7 cellular contexts compared by ENCODE assay signal in the genomic region with DNA sequence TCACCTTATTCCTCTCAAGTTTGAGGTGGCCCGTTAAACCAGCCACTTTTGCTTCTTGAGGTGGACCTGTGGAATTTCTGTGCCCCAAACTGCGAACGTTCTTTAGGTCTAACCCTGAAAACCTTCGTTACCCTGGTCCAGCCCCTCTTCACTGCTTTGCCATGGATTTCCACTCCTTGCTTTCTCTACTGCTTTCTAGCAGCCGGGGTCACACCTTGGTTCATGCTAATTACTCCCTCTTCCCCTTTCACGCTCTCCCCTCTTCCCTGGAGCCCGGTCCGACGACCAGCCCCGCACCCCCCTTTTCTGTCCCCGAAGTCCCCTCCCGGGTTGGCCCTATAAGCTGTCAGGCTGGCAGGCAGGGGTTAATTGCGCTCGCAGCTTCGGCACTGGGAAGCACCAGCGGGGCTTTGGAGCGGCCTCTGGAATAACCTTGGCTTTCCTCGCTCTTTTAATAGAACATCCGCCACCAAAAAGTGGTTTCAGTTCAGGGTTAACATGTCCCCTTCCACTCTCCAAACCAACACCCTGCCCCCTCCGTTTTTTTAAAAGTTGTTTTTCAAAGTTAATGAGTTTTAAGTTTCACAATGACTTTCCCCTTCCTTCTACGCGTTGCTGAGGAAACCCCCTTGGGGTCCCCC. TPM values are rescaled to one million over a fixed set of nuclear protein-coding genes. Genes with fewer than 3 reads are reported as not detected.
DNase-seq lines count a peak whose midpoint lies in the region; ATAC-seq, FAIRE-seq and TF ChIP-seq lines count a peak whose summit lies in the region.

No MANE protein-coding gene starts in this region.

- TF ChIP-seq CTCF in GM10266 (IDR thresholded peaks at IDR 0.05; ENCODE audit: control insufficient read depth, insufficient read depth, low read depth, missing control alignments) (no peak), PC-3 (conservative IDR thresholded peaks at IDR 0.05; ENCODE audit: low read depth, low read length) (no peak), HepG2 (CRISPR knock-in tag; IDR thresholded peaks at IDR 0.05) (no peak)

- H3K4me3 ChIP-seq in PC-3 (ENCODE audit: low read length) = peak overlapping the region; percentile 91
- peak overlapping the region; percentile 90 to 97 (median 94) for H3K4me3 ChIP-seq in HepG2 (replicated peaks in 1 of 3; ENCODE audit: insufficient read depth in 1 of 3, low read depth in 2 of 3, low read length in 3 of 3)

- FAIRE-seq in HepG2 (lab: Jason Lieb, UNC) = no peak

- no peaks in the 10 kb centered on the region for H3K9me3 Mint-ChIP-seq in central memory CD8-positive, alpha-beta T cell
- no peaks in the 10 kb centered on the region for H3K9me3 Mint-ChIP-seq in stimulated activated naive CD8-positive, alpha-beta T cell treated with anti-CD3 and anti-CD28 coated beads, Interleukin-15, amount 100 ng/mL, for 72 hours

- under 1% methylated on average over 22 of the region's 22 CpGs for WGBS in HepG2 (ENCODE audit: low lambda C conversion rate)

- H3K4me2 ChIP-seq in PC-3 (ENCODE audit: low read length) = peak overlapping the region; percentile 94
- H3K4me2 ChIP-seq in HepG2 (ENCODE audit: low read depth, low read length) = peak overlapping the region; percentile 96

- DNase-seq in GM10266 (ENCODE audit: extremely low spot score) (peak; percentile 61), HS-27A (ENCODE audit: low read depth) (peak; percentile 62), PC-3 (no peak), HepG2 (ENCODE audit: low spot score) (no peak)
- peak in 1 of 2 donors; percentile 34 for DNase-seq in central memory CD8-positive, alpha-beta T cell (ENCODE audit: low spot score in 2 of 2)
- DNase-seq in stimulated activated naive CD8-positive, alpha-beta T cell treated with anti-CD3 and anti-CD28 coated beads, Interleukin-15, amount 100 ng/mL, for 72 hours = no peak

- H3K27me3 Mint-ChIP-seq in central memory CD8-positive, alpha-beta T cell = no peaks in the 10 kb centered on the region
- H3K27me3 Mint-ChIP-seq in stimulated activated naive CD8-positive, alpha-beta T cell treated with anti-CD3 and anti-CD28 coated beads, Interleukin-15, amount 100 ng/mL, for 72 hours = no peaks in the 10 kb centered on the region

- in situ Hi-C loops in HepG2 (cut with HindIII; ENCODE audit: extremely low pct_ligation_motif_present, low pct_unique_long_range_greater_than_20kb) = no loop called here

- no peaks in the 10 kb centered on the region for H3F3A ChIP-seq in PC-3 (ENCODE audit: low read length, unreplicated experiment)

- H3K9me3 ChIP-seq in PC-3 (ENCODE audit: low read length) (no peaks in the 10 kb centered on the region), HepG2 (ENCODE audit: low read length) (no peaks in the 10 kb centered on the region)

- peak in 1 of 2 experiments; percentile 19; a peak in 1 of 4 replicates for TF ChIP-seq POLR2A in HepG2 (IDR thresholded peaks at IDR 0.05; ENCODE audit: insufficient read depth in 1 of 2, low read depth in 2 of 2, low read length in 2 of 2)

- no peaks in the 10 kb centered on the region for H3K9me2 ChIP-seq in PC-3 (replicated peaks; ENCODE audit: low read length)

- ATAC-seq in GM21423 (IDR thresholded peaks at IDR 0.05; ENCODE audit: unreplicated experiment) (peak; percentile 30), PC-3 (peak; percentile 2; the same call in 1 of the 2 replicates), HepG2 (peak; percentile 35)
- peak; percentile 61 for ATAC-seq in central memory CD8-positive, alpha-beta T cell (replicated peaks; ENCODE audit: extremely low read depth, poor library complexity, severe bottlenecking)
- peak; percentile 52 for ATAC-seq in stimulated activated naive CD8-positive, alpha-beta T cell treated with anti-CD3 and anti-CD28 coated beads, Interleukin-15, amount 100 ng/mL, for 72 hours

- 0 out of 2 replicates have a peak, but pooled peaks cover 2% of the 10 kb centered on the region for H3K36me3 ChIP-seq in PC-3 (ENCODE audit: low read depth, low read length)
- no peaks in the 10 kb centered on the region for H3K36me3 ChIP-seq in HepG2 (replicated peaks in 1 of 2; ENCODE audit: control insufficient read depth in 1 of 2, insufficient read depth in 2 of 2, low read length in 2 of 2)

- TF ChIP-seq EP300 in HepG2 (IDR thresholded peaks at IDR 0.05; ENCODE audit: low read depth in 2 of 2, low read length in 2 of 2) = peak in 1 of 2 experiments; percentile 5; a peak in 1 of 4 replicates
- TF ChIP-seq EP300 in HepG2 (CRISPR knock-in tag; IDR thresholded peaks at IDR 0.05; ENCODE audit: borderline replicate concordance) = no peak

- CTCF ChIA-PET in PC-3 (lab: Charles Lee) (no interaction called here), HepG2 (lab: Yijun Ruan, JAX; ENCODE audit: low intra/inter-chr PET ratio, low total read pairs) (no interaction called here)

- peak overlapping the region; percentile 97 for H3K4me3 Mint-ChIP-seq in central memory CD8-positive, alpha-beta T cell
- H3K4me3 Mint-ChIP-seq in stimulated activated naive CD8-positive, alpha-beta T cell treated with anti-CD3 and anti-CD28 coated beads, Interleukin-15, amount 100 ng/mL, for 72 hours = peak overlapping the region; percentile 98 to 99

- H3K4me1 ChIP-seq in PC-3 (ENCODE audit: insufficient read depth, low read length) = peaks cover 37% of the 10 kb centered on the region
- H3K4me1 ChIP-seq in HepG2 (ENCODE audit: insufficient read depth, low read length) = peaks cover 31% of the 10 kb centered on the region

- peak overlapping the region; percentile 86 for H3K27ac ChIP-seq in PC-3 (ENCODE audit: low read length)
- H3K27ac ChIP-seq in HepG2 (ENCODE audit: extremely low read length, insufficient read depth, low read length) = peak overlapping the region; percentile 91

- peak; percentile 30; the same call in 1 of the 2 replicates for TF ChIP-seq RAD21 in HepG2 (CRISPR knock-in tag; IDR thresholded peaks at IDR 0.05)

- H3K9ac ChIP-seq in PC-3 (ENCODE audit: low read length) (peak overlapping the region; percentile 95), HepG2 (ENCODE audit: insufficient read depth, low read depth, low read length) (peak overlapping the region; percentile 96)

- H3K27ac Mint-ChIP-seq in central memory CD8-positive, alpha-beta T cell (ENCODE audit: low read depth) = peak overlapping the region; percentile 100
- peak overlapping the region; percentile 100 for H3K27ac Mint-ChIP-seq in stimulated activated naive CD8-positive, alpha-beta T cell treated with anti-CD3 and anti-CD28 coated beads, Interleukin-15, amount 100 ng/mL, for 72 hours

- H3K79me2 ChIP-seq in PC-3 (ENCODE audit: low read length) (peaks cover 35% of the 10 kb centered on the region), HepG2 (ENCODE audit: insufficient read depth, low read length) (peaks cover 36% of the 10 kb centered on the region)

- H3K4me1 Mint-ChIP-seq in central memory CD8-positive, alpha-beta T cell = peaks cover 46% of the 10 kb centered on the region
- peaks cover 43% of the 10 kb centered on the region for H3K4me1 Mint-ChIP-seq in stimulated activated naive CD8-positive, alpha-beta T cell treated with anti-CD3 and anti-CD28 coated beads, Interleukin-15, amount 100 ng/mL, for 72 hours

- POLR2A ChIA-PET in PC-3 (lab: Charles Lee; ENCODE audit: unreplicated experiment) = interaction anchor here (1.2 kb wide), 1 partner anchor 240 kb away, joined by 9 read pairs; no protein-coding TSS in a partner anchor
- POLR2A ChIA-PET in HepG2 (lab: Yijun Ruan, JAX) = interaction anchor here (1.9 kb wide), 1 partner anchor 9 kb away, joined by 10 read pairs; no protein-coding TSS in a partner anchor

- H3K27me3 ChIP-seq in PC-3 (ENCODE audit: low read length) (no peaks in the 10 kb centered on the region), HepG2 (ENCODE audit: control insufficient read depth in 1 of 2, insufficient read depth in 2 of 2, low read length in 2 of 2) (no peaks in the 10 kb centered on the region; a peak in 1 of 5 replicates)

- H2AFZ ChIP-seq in PC-3 (ENCODE audit: low read length) (peak overlapping the region; percentile 73), HepG2 (ENCODE audit: low read length) (peak overlapping the region; percentile 30)

- peaks cover 23% of the 10 kb centered on the region for H3K36me3 Mint-ChIP-seq in central memory CD8-positive, alpha-beta T cell (ENCODE audit: insufficient read depth)

- intact Hi-C loops in PC-3 (cut with micrococcal nuclease) (loop anchor here (1.0 to 10.0 kb wide), 5 partner anchors 238 to 356 kb away; partner anchors contain the start of gene EDN1), HepG2 (cut with micrococcal nuclease; ENCODE audit: unreplicated experiment) (loop anchor here (10.0 kb wide), 1 partner anchor 476 kb away; the partner anchor contains the start of gene TMEM170B)

- H4K20me1 ChIP-seq in PC-3 (ENCODE audit: low read length) (no peaks in the 10 kb centered on the region), HepG2 (ENCODE audit: insufficient read depth, low read length) (peaks cover 17% of the 10 kb centered on the region)

- BruUV-seq in PC-3 (replicated peaks; lab: Mats Ljungman, UMichigan) (no TSS peak), HepG2 (replicated peaks; lab: Mats Ljungman, UMichigan) (no TSS peak)

RNA-seq across cellular contexts. Expression of gene HIVEP1, which starts 1.4 kb away (rescaled TPM):
- 6.6 and 10.0 TPM in 2 replicates for total RNA-seq in PC-3 (2014; rRNA removed)
- total RNA-seq in HepG2 (2016; rRNA removed; fragmentation: Illumina TruSeq; extraction: Trizol) = 7.4 and 11.1 TPM in 2 replicates
- total RNA-seq in HepG2 (2016; cell fraction: cytosol; rRNA removed; fragmentation: Illumina TruSeq; extraction: Trizol; ENCODE audit: low read depth) = 1.6 and 2.1 TPM in 2 replicates
- 7.9 and 9.1 TPM in 2 replicates for total RNA-seq in HepG2 (2016; cell fraction: insoluble cytoplasmic fraction; rRNA removed; fragmentation: Illumina TruSeq; extraction: Trizol)
- 4.1 and 4.8 TPM in 2 replicates for total RNA-seq in HepG2 (2016; cell fraction: membrane; rRNA removed; fragmentation: Illumina TruSeq; extraction: Trizol)
- 20.1 and 25.7 TPM in 2 replicates for total RNA-seq in HepG2 (2016; cell fraction: nucleus; rRNA removed; fragmentation: Illumina TruSeq; extraction: Trizol)
- 9.9 and 10.9 TPM in 2 replicates for polyA plus RNA-seq in HepG2 (2011; rRNA removed)
- 8.4 and 8.9 TPM in 2 replicates for polyA plus RNA-seq in HepG2 (2011; cell fraction: cytosol; rRNA removed)
- 15.8 and 16.8 TPM in 2 replicates for polyA plus RNA-seq in HepG2 (2011; cell fraction: nucleus; rRNA removed)
- 7.8 and 9.0 TPM in 2 replicates for polyA plus RNA-seq in HepG2 (2012)
- 0.77 and 1.1 TPM in 2 replicates for polyA plus RNA-seq in HepG2 (2016; cell fraction: cytosol; fragmentation: Illumina TruSeq; extraction: Trizol; ENCODE audit: low read depth)
- polyA plus RNA-seq in HepG2 (2016; cell fraction: insoluble cytoplasmic fraction; fragmentation: Illumina TruSeq; extraction: Trizol; ENCODE audit: low read depth) = 6.8 and 7.6 TPM in 2 replicates
- polyA plus RNA-seq in HepG2 (2016; cell fraction: membrane; fragmentation: Illumina TruSeq; extraction: Trizol; ENCODE audit: low read depth) = 1.6 and 1.7 TPM in 2 replicates
- 13.9 and 14.0 TPM in 2 replicates for polyA plus RNA-seq in HepG2 (2016; cell fraction: nucleus; fragmentation: Illumina TruSeq; extraction: Trizol; ENCODE audit: insufficient read depth, low read depth)
- polyA minus RNA-seq in HepG2 (2011; rRNA and poly(A)+ RNA removed; ENCODE audit: low replicate concordance) = 28.2 and 31.3 TPM in 2 replicates
- polyA minus RNA-seq in HepG2 (2011; cell fraction: cytosol; rRNA and poly(A)+ RNA removed) = 11.1 and 13.6 TPM in 2 replicates
- 69.6 and 70.4 TPM in 2 replicates for polyA minus RNA-seq in HepG2 (2011; cell fraction: nucleus; rRNA and poly(A)+ RNA removed)

Comparison
In these comparisons a context has a peak if more than half of its experiments do, and no peak if none do; other contexts are left out.
1. DNase-seq: peak in GM10266 (single experiment) and HS-27A (single experiment); none in PC-3 (single experiment), HepG2 (single experiment) and stimulated activated naive CD8-positive, alpha-beta T cell treated with anti-CD3 and anti-CD28 coated beads, Interleukin-15, amount 100 ng/mL, for 72 hours (0 of 2).
2. ATAC-seq: peak in every context shown above with its lines; median percentile 61 in central memory CD8-positive, alpha-beta T cell; 52 in stimulated activated naive CD8-positive, alpha-beta T cell treated with anti-CD3 and anti-CD28 coated beads, Interleukin-15, amount 100 ng/mL, for 72 hours; 35 in HepG2; 30 in GM21423; 2 in PC-3.